ENCODE assay signal across 30 cellular contexts in the genomic region with DNA sequence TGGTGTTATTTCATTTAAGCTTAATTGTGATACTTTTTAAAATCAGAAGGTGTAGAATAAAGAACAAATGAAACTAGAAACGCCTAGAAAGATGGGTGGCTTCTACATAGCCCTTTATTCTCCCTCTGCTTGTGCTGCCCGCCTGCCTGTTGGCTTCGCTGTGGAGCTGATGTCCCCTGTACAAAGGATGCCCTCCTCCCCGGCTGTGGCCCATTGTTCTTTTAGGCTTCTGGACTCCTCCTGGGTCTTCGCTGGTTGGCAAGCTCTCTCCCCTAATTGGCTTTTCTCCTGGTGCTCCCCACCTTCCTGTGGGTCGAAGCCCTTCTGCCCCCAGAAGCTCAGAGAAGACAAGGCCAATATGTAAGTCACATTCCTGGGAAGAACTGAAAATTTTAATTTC.
"Had no signal": no experiment of that assay in that cellular context is flagged by ENCODE, and none has a peak within 500 bp of the region (broad histone marks: within the 10 kb centered on the region; RNA-seq: fewer than 3 reads in every experiment).

No MANE protein-coding gene starts in this region.

- H2AFZ ChIP-seq: parathyroid adenoma had no signal

- H3K4me3 ChIP-seq: ovary, psoas muscle, right lobe of liver, sigmoid colon, suprapubic skin, testis, tibial artery, transverse colon, upper lobe of right lung, uterus had no signal

- H3K4me1 Mint-ChIP-seq: stimulated activated memory B cell treated with anti-CD40 and anti-IgM and Interleukin-4, amounts not matched to agents 10 μg/mL and 1 μg/mL and 100 μg/mL, for 72 hours; stimulated activated naive CD8-positive, alpha-beta T cell treated with anti-CD3 and anti-CD28 coated beads, Interleukin-15, amount 100 ng/mL, for 72 hours had no signal

- H3K27me3 Mint-ChIP-seq: natural killer cell treated with Interleukin-12 subunit alpha and Interleukin-12 subunit beta and Interleukin-15 and Interleukin-18, amount 100 ng/mL, for 72 hours; stimulated activated memory B cell treated with anti-CD40 and anti-IgM and Interleukin-4, amounts not matched to agents 10 μg/mL and 1 μg/mL and 100 μg/mL, for 72 hours; stimulated activated naive CD8-positive, alpha-beta T cell treated with anti-CD3 and anti-CD28 coated beads, Interleukin-15, amount 100 ng/mL, for 72 hours; type B pancreatic cell had no signal

- ATAC-seq: naive thymus-derived CD8-positive, alpha-beta T cell; natural killer cell treated with Interleukin-12 subunit alpha and Interleukin-12 subunit beta and Interleukin-15 and Interleukin-18, amount 100 ng/mL, for 72 hours; psoas muscle; right cardiac atrium; right lobe of liver; stimulated activated naive CD8-positive, alpha-beta T cell treated with anti-CD3 and anti-CD28 coated beads, Interleukin-15, Interleukin-2, amounts not matched to agents 100 U/mL and 50 U/mL, for 24 hours; upper lobe of right lung had no signal

- H3K36me3 ChIP-seq: ovary, right lobe of liver, sigmoid colon, suprapubic skin, tibial artery, transverse colon, upper lobe of right lung, uterus had no signal

- H3K4me1 ChIP-seq: parathyroid adenoma, psoas muscle, right lobe of liver, sigmoid colon, suprapubic skin, testis, tibial artery, transverse colon, upper lobe of right lung, uterus had no signal

- DNase-seq: naive thymus-derived CD8-positive, alpha-beta T cell; nephron progenitor cell; occipital lobe; ovary; posterior cingulate gyrus; psoas muscle; right cardiac atrium; right lobe of liver; sigmoid colon; small intestine; stimulated activated CD4-positive, alpha-beta T cell treated with anti-CD3 and anti-CD28 coated beads, Interleukin-15, amount 100 ng/mL, for 24 hours; stimulated activated CD4-positive, alpha-beta T cell treated with anti-CD3 and anti-CD28 coated beads, Interleukin-4, amount 100 ng/mL, for 1 hour; stimulated activated CD4-positive, alpha-beta T cell treated with anti-CD3 and anti-CD28 coated beads, Interleukin-4, amount 100 ng/mL, for 4 hours; stimulated activated CD8-positive, alpha-beta memory T cell treated with anti-CD3 and anti-CD28 coated beads, Interleukin-4, amount 100 ng/mL, for 48 hours; stimulated activated naive CD4-positive, alpha-beta T cell; stimulated activated naive CD8-positive, alpha-beta T cell treated with anti-CD3 and anti-CD28 coated beads, Interleukin-15, amount 100 ng/mL, for 72 hours; stimulated activated naive CD8-positive, alpha-beta T cell treated with anti-CD3 and anti-CD28 coated beads, Interleukin-15, Interleukin-2, amounts not matched to agents 100 U/mL and 50 U/mL, for 24 hours; substantia nigra; testis; tibial artery; transverse colon; upper lobe of right lung; uterus had no signal

- H3K36me3 Mint-ChIP-seq: naive thymus-derived CD8-positive, alpha-beta T cell; natural killer cell treated with Interleukin-12 subunit alpha and Interleukin-12 subunit beta and Interleukin-15 and Interleukin-18, amount 100 ng/mL, for 72 hours had no signal

- H3K79me2 ChIP-seq: parathyroid adenoma had no signal

- H3K27me3 ChIP-seq: ovary, right lobe of liver, sigmoid colon, suprapubic skin, testis, tibial artery, transverse colon, upper lobe of right lung, uterus had no signal

- H3K27ac ChIP-seq: ovary, parathyroid adenoma, psoas muscle, right lobe of liver, sigmoid colon, suprapubic skin, testis, tibial artery, transverse colon, upper lobe of right lung, uterus had no signal

- H3K4me3 Mint-ChIP-seq: naive thymus-derived CD8-positive, alpha-beta T cell; natural killer cell treated with Interleukin-12 subunit alpha and Interleukin-12 subunit beta and Interleukin-15 and Interleukin-18, amount 100 ng/mL, for 72 hours; nephron progenitor cell; neural crest cell; stimulated activated memory B cell treated with anti-CD40 and anti-IgM and Interleukin-4, amounts not matched to agents 10 μg/mL and 1 μg/mL and 100 μg/mL, for 72 hours; stimulated activated naive CD8-positive, alpha-beta T cell treated with anti-CD3 and anti-CD28 coated beads, Interleukin-15, amount 100 ng/mL, for 72 hours; type B pancreatic cell had no signal

- H3K27ac Mint-ChIP-seq: naive thymus-derived CD8-positive, alpha-beta T cell; natural killer cell treated with Interleukin-12 subunit alpha and Interleukin-12 subunit beta and Interleukin-15 and Interleukin-18, amount 100 ng/mL, for 72 hours; progenitor cell of endocrine pancreas; stimulated activated memory B cell treated with anti-CD40 and anti-IgM and Interleukin-4, amounts not matched to agents 10 μg/mL and 1 μg/mL and 100 μg/mL, for 72 hours; stimulated activated naive CD8-positive, alpha-beta T cell treated with anti-CD3 and anti-CD28 coated beads, Interleukin-15, amount 100 ng/mL, for 72 hours; type B pancreatic cell had no signal

- H3K9me3 Mint-ChIP-seq: natural killer cell treated with Interleukin-12 subunit alpha and Interleukin-12 subunit beta and Interleukin-15 and Interleukin-18, amount 100 ng/mL, for 72 hours; neural crest cell; stimulated activated memory B cell treated with anti-CD40 and anti-IgM and Interleukin-4, amounts not matched to agents 10 μg/mL and 1 μg/mL and 100 μg/mL, for 72 hours; type B pancreatic cell had no signal
